9 cellular contexts compared by ENCODE assay signal in the genomic region with DNA sequence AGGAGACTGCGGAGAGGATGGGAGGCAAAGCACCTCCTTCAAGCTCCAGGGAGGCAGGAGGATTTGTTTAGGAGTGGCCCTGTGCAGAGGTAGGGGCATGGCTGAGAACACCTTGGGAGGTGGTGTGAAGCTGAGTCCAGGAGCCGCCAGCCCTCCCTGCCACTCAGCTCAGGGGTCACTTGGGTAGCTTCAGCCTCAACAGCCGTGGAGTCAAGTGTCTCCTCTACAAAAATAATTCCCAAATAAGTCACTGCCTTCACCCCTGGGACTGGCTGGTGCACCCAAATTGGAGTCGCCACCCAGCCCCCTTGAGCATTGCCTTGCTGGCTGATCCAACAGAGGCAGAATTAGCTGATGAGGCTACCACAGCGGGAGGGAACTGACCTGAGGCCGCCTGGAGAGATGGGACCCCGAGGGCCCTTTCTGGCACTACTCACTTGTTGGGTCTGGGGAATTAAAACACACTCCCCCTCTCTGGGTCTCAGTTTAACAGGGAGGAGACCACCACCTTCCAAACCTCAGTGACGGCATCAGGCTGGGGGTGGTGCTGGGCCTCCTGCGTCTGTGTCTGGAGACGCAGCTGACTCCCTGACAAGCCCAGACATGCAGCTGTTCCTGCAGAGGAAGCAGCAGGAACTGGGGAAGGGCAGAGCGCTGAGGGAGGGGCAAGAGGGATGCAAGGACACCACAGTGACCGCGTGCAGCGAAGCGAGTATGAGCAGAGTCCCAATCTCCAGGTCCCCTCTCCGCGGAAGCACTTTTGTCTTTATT.
DNase-seq lines count a peak whose midpoint lies in the region; ATAC-seq, FAIRE-seq and TF ChIP-seq lines count a peak whose summit lies in the region.
"Had no signal": no experiment of that assay in that cellular context is flagged by ENCODE, and none has a peak within 500 bp of the region (broad histone marks: within the 10 kb centered on the region; RNA-seq: fewer than 3 reads in every experiment).

No MANE protein-coding gene starts in this region.

- in situ Hi-C loops in transverse colon (cut with MboI; ENCODE audit: low pct_ligation_motif_present in 1 of 4, low pct_unique_long_range_greater_than_20kb in 1 of 4, low sequenced_read_pairs in 3 of 4), result loop anchor here in 3 of 4 donors (10.0 to 25.0 kb wide), 2 partner anchors 169 to 417 kb away; partner anchors contain the start of genes EPN3 (in 1 of the 3) and SPATA20 (in 1 of the 3)

- TF ChIP-seq CTCF in brain (conservative IDR thresholded peaks at IDR 0.05), result no peak
- no peak for TF ChIP-seq CTCF in kidney (IDR thresholded peaks at IDR 0.05; ENCODE audit: borderline replicate concordance, extremely low read depth, insufficient read depth)
- TF ChIP-seq CTCF in transverse colon (IDR thresholded peaks at IDR 0.05), result no peak

- H3K4me1 ChIP-seq in kidney (ENCODE audit: control insufficient read depth in 1 of 2, insufficient read depth in 1 of 2, low read depth in 1 of 2, low read length in 2 of 2), result peaks cover 35 to 42% of the 10 kb centered on the region in 2 donors
- peaks cover 21 to 53% (median 47%) of the 10 kb centered on the region in 4 donors for H3K4me1 ChIP-seq in transverse colon

- peak overlapping the region; percentile 70 to 97 (median 94) for H3K27ac Mint-ChIP-seq in brain
- H3K27ac Mint-ChIP-seq: activated naive CD8-positive, alpha-beta T cell had no signal

- FAIRE-seq in kidney (lab: Jason Lieb, UNC), result no peak

- no peak for TF ChIP-seq EP300 in transverse colon (IDR thresholded peaks at IDR 0.05; ENCODE audit: low read depth)

- peak overlapping the region; percentile 48 to 67 for H3K27ac ChIP-seq in kidney (ENCODE audit: low read depth in 2 of 2, low read length in 2 of 2)
- peak overlapping the region; percentile 9 to 70 (median 51) for H3K27ac ChIP-seq in transverse colon

- ATAC-seq in HG03097 (IDR thresholded peaks at IDR 0.05; ENCODE audit: low FRiP score, unreplicated experiment), result no peak
- no peak for ATAC-seq in HG03354 (IDR thresholded peaks at IDR 0.05; ENCODE audit: poor library complexity, severe bottlenecking, unreplicated experiment)

- H3K9me3 ChIP-seq in kidney (ENCODE audit: control insufficient read depth in 1 of 2, low read length in 2 of 2) (no peaks in the 10 kb centered on the region), transverse colon (no peaks in the 10 kb centered on the region)

- DNase-seq in DMS79 (lab: John Stamatoyannopoulos, UW) (peak; percentile 89), NCI-H2081 treated with DMSO at 0.1 percent for 48 hours (lab: John Stamatoyannopoulos, UW) (peak; percentile 58), kidney (peak; percentile 87), transverse colon (peak; percentile 43), 8988T (no peak)

- peak overlapping the region in 4 of 5 experiments; percentile 42 to 74 (median 46) for H3K4me3 Mint-ChIP-seq in brain
- H3K4me3 Mint-ChIP-seq: activated naive CD8-positive, alpha-beta T cell had no signal

- H3K27me3 Mint-ChIP-seq in brain, result no peaks in the 10 kb centered on the region
- H3K27me3 Mint-ChIP-seq: activated naive CD8-positive, alpha-beta T cell had no signal

- no peak for TF ChIP-seq POLR2A in transverse colon (IDR thresholded peaks at IDR 0.05)

- peaks cover 90% of the 10 kb centered on the region for H3K4me1 Mint-ChIP-seq in brain

- H3K9me3 Mint-ChIP-seq in brain, result no peaks in the 10 kb centered on the region

- H3K4me3 ChIP-seq in kidney (ENCODE audit: low read length in 2 of 2) (no peak overlapping the region), transverse colon (no peak overlapping the region)

- H3K36me3 ChIP-seq in kidney (ENCODE audit: control insufficient read depth in 1 of 2, insufficient read depth in 2 of 2, low read length in 2 of 2) (no peaks in the 10 kb centered on the region), transverse colon (no peaks in the 10 kb centered on the region)

- 60% methylated on average over 1 to 17 of the region's 17 CpGs for WGBS in transverse colon (ENCODE audit: low coverage in 1 of 2), 2 donors

- intact Hi-C loops in kidney (cut with DNase I) (loop anchor here (5.0 to 10.0 kb wide), 2 partner anchors 102 to 409 kb away; partner anchors contain the start of gene SPATA20), transverse colon (cut with DNase I; ENCODE audit: low total_unique reads) (loop anchor here (2.0 kb wide), 1 partner anchor 91 kb away; no protein-coding TSS in a partner anchor)

- no peaks in the 10 kb centered on the region for H3K27me3 ChIP-seq in transverse colon

- H3K36me3 Mint-ChIP-seq in brain, result no peaks in the 10 kb centered on the region
- H3K36me3 Mint-ChIP-seq: activated naive CD8-positive, alpha-beta T cell had no signal

- peak overlapping the region in 1 of 2 donors; percentile 58 for H3K9ac ChIP-seq in kidney (ENCODE audit: low read length in 2 of 2)
